Comparison of ENCODE assay signal across 1 cellular context in the genomic region with DNA sequence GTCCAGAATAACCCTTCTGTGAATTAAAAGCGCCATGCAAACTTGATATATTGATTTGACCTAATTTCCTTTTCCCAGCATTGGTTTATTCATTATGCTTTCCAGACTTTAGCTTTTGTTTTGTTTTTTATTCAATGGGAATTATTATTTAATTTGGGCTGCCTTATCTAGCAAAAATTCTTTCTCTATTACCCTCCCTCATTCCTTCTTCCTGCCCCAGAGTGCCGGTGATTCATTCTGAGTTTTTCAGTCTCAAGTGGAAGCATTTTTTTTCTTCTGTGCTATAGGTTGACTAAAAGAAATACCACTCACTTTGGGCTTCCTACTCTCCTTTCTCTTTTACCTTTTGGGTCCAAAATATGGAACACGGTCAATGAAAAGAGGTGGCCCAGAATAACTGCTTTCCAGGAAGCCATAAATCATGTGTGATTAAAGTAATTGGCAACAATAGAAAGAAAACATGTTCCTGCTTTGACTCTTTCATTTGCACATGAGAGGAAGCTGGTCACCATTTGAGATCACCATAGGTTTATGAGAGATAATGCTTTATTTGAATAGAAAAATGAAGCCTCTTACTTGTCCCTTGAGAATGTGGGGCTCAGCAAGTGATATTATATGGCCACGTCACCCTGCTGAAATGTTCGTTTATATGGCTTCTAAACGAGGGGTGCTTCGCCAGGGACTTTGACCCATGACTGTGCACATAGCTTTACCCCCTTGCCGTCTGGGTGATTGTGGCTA.
TF ChIP-seq lines count a peak whose summit lies in the region.

No MANE protein-coding gene starts in this region.

TF ChIP-seq in HCT116, 20 proteins besides CTCF, POLR2A, EP300 and RAD21 (continued from another document):
- TF ChIP-seq, protein P1, sequence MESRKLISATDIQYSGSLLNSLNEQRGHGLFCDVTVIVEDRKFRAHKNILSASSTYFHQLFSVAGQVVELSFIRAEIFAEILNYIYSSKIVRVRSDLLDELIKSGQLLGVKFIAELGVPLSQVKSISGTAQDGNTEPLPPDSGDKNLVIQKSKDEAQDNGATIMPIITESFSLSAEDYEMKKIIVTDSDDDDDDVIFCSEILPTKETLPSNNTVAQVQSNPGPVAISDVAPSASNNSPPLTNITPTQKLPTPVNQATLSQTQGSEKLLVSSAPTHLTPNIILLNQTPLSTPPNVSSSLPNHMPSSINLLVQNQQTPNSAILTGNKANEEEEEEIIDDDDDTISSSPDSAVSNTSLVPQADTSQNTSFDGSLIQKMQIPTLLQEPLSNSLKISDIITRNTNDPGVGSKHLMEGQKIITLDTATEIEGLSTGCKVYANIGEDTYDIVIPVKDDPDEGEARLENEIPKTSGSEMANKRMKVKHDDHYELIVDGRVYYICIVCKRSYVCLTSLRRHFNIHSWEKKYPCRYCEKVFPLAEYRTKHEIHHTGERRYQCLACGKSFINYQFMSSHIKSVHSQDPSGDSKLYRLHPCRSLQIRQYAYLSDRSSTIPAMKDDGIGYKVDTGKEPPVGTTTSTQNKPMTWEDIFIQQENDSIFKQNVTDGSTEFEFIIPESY (IDR thresholded peaks at IDR 0.05; ENCODE audit: extremely low read depth, insufficient replicate concordance, low read length), result no peak
- no peak for TF ChIP-seq ELF1 (IDR thresholded peaks at IDR 0.05; ENCODE audit: borderline replicate concordance, low read depth)
TF ChIP-seq in HCT116: peak in this region for 0.
